10 cellular contexts compared by ENCODE assay signal in genomic region chr11:116449522-116449921, GRCh38.
"Had no signal": no experiment of that assay in that cellular context is flagged by ENCODE, and none has a peak within 500 bp of the region (broad histone marks: within the 10 kb centered on the region; RNA-seq: fewer than 3 reads in every experiment).

No MANE protein-coding gene starts in this region.

- H3K27ac ChIP-seq: GM23248 had no signal

- H3K9me3 ChIP-seq: HAP-1 had no signal

- H3K27ac Mint-ChIP-seq: GM23338, H9, HFFc6 had no signal

- H3K4me3 ChIP-seq: GM23248, GM23338, HAP-1 had no signal

- H2AFZ ChIP-seq: GM23248, GM23338 had no signal

- FAIRE-seq: H54 had no signal

- ATAC-seq: GM23338, HCT116 had no signal

- H3K4me3 Mint-ChIP-seq: GM23338, H9, HFFc6 had no signal

- H3K36me3 ChIP-seq: HAP-1 had no signal

- DNase-seq: GM23248, GOT3, H7, H9, HCEC 1CT, HFFc6 had no signal

- H3K9ac ChIP-seq: GM23248 had no signal

- H3K4me2 ChIP-seq: GM23338 had no signal
